Comparison of ENCODE assay signal across 8 cellular contexts in genomic region chr16:89395150-89396142, GRCh38.
A peak's percentile ranks its signal among the peaks of the same experiment; 100 is the strongest.
DNase-seq lines count a peak whose midpoint lies in the region; ATAC-seq and TF ChIP-seq lines count a peak whose summit lies in the region.

No MANE protein-coding gene starts in this region.

- peaks cover 11% of the 10 kb centered on the region for H3F3A ChIP-seq in smooth muscle cell (ENCODE audit: low read depth)

- H3K4me1 ChIP-seq in body of pancreas (peaks cover 46% of the 10 kb centered on the region), smooth muscle cell (ENCODE audit: low read depth) (peaks cover 5% of the 10 kb centered on the region)

- H3K27me3 ChIP-seq in body of pancreas, result no peaks in the 10 kb centered on the region
- H3K27me3 ChIP-seq in smooth muscle cell (ENCODE audit: low read depth), result no peaks in the 10 kb centered on the region

- CTCF ChIA-PET in activated CD8-positive, alpha-beta memory T cell treated with anti-CD3 and anti-CD28 coated beads, Interleukin-2, amount 10 ng/mL, durations not matched to agents 7 days and 5 days (lab: Charles Lee), result interaction anchor here (1.5 kb wide), 1 partner anchor 45 kb away, joined by 3 read pairs; no protein-coding TSS in a partner anchor

- TF ChIP-seq POLR2A in body of pancreas (IDR thresholded peaks at IDR 0.05), result peak in 1 of 3 donors; percentile 20

- no peak overlapping the region for H3K4me3 ChIP-seq in body of pancreas
- no peak overlapping the region for H3K4me3 ChIP-seq in smooth muscle cell

- H3K4me3 Mint-ChIP-seq in activated CD8-positive, alpha-beta memory T cell treated with anti-CD3 and anti-CD28 coated beads, Interleukin-2, amount 10 ng/mL, durations not matched to agents 7 days and 5 days, result no peak overlapping the region

- no peaks in the 10 kb centered on the region for H3K9me3 Mint-ChIP-seq in activated CD8-positive, alpha-beta memory T cell treated with anti-CD3 and anti-CD28 coated beads, Interleukin-2, amount 10 ng/mL, durations not matched to agents 7 days and 5 days (ENCODE audit: low read depth)

- H3K79me2 ChIP-seq in smooth muscle cell (ENCODE audit: low read depth), result peaks cover 93% of the 10 kb centered on the region

- TF ChIP-seq CTCF in 22Rv1 (IDR thresholded peaks at IDR 0.05), result no peak
- TF ChIP-seq CTCF in body of pancreas (IDR thresholded peaks at IDR 0.05), result no peak
- TF ChIP-seq CTCF in smooth muscle cell (IDR thresholded peaks at IDR 0.05; ENCODE audit: borderline replicate concordance, insufficient read depth, poor library complexity, severe bottlenecking), result no peak

- H3K4me2 ChIP-seq in smooth muscle cell, result peak overlapping the region; percentile 74

- intact Hi-C loops in body of pancreas (cut with DNase I), result no loop called here

- H3K27ac Mint-ChIP-seq in activated CD8-positive, alpha-beta memory T cell treated with anti-CD3 and anti-CD28 coated beads, Interleukin-2, amount 10 ng/mL, durations not matched to agents 7 days and 5 days, result no peak overlapping the region

- 38 to 69% methylated on average over 14 to 28 of the region's 28 CpGs for WGBS in body of pancreas, 2 donors
- 57% methylated on average over 28 of the region's 28 CpGs for WGBS in smooth muscle cell (ENCODE audit: low lambda C conversion rate)

- H3K36me3 ChIP-seq in body of pancreas (replicated peaks in 1 of 2; ENCODE audit: insufficient read depth in 1 of 2, low read depth in 2 of 2), result no peaks in the 10 kb centered on the region
- no peaks in the 10 kb centered on the region for H3K36me3 ChIP-seq in smooth muscle cell (ENCODE audit: low read depth)

- peak; percentile 96 for DNase-seq in HPDE6-E6E7 (ENCODE audit: extremely low spot score)
- DNase-seq in body of pancreas, result peak; percentile 94 to 97 (median 96)
- DNase-seq in inferior parietal cortex (ENCODE audit: extremely low spot score), result peak; percentile 75
- DNase-seq in smooth muscle cell (lab: John Stamatoyannopoulos, UW; ENCODE audit: unreplicated experiment), result peak; percentile 37
- no peak for DNase-seq in activated CD8-positive, alpha-beta memory T cell treated with anti-CD3 and anti-CD28 coated beads, Interleukin-2, amount 10 ng/mL, durations not matched to agents 7 days and 5 days

- H3K9ac ChIP-seq in smooth muscle cell (ENCODE audit: low read depth), result no peak overlapping the region

- no peaks in the 10 kb centered on the region for H3K27me3 Mint-ChIP-seq in activated CD8-positive, alpha-beta memory T cell treated with anti-CD3 and anti-CD28 coated beads, Interleukin-2, amount 10 ng/mL, durations not matched to agents 7 days and 5 days

- H4K20me1 ChIP-seq in smooth muscle cell (ENCODE audit: low read depth), result peaks cover 94% of the 10 kb centered on the region

- H2AFZ ChIP-seq in smooth muscle cell (ENCODE audit: low read depth), result no peak overlapping the region

- peaks cover 50% of the 10 kb centered on the region for H3K4me1 Mint-ChIP-seq in activated CD8-positive, alpha-beta memory T cell treated with anti-CD3 and anti-CD28 coated beads, Interleukin-2, amount 10 ng/mL, durations not matched to agents 7 days and 5 days

- ATAC-seq in body of pancreas (peak; percentile 98), HG03135 (IDR thresholded peaks at IDR 0.05; ENCODE audit: unreplicated experiment) (no peak), HG02938 (IDR thresholded peaks at IDR 0.05; ENCODE audit: unreplicated experiment) (no peak)
- no peak for ATAC-seq in activated CD8-positive, alpha-beta memory T cell treated with anti-CD3 and anti-CD28 coated beads, Interleukin-2, amount 10 ng/mL, durations not matched to agents 7 days and 5 days

- H3K9me3 ChIP-seq in body of pancreas (no peaks in the 10 kb centered on the region), smooth muscle cell (replicated peaks; ENCODE audit: low read depth) (no peaks in the 10 kb centered on the region)

- peaks cover 16% of the 10 kb centered on the region for H3K36me3 Mint-ChIP-seq in activated CD8-positive, alpha-beta memory T cell treated with anti-CD3 and anti-CD28 coated beads, Interleukin-2, amount 10 ng/mL, durations not matched to agents 7 days and 5 days

- peak overlapping the region; percentile 1; the same call in 1 of the 2 replicates for H3K27ac ChIP-seq in 22Rv1
- peak overlapping the region; percentile 46 to 79 (median 76) for H3K27ac ChIP-seq in body of pancreas
- H3K27ac ChIP-seq in smooth muscle cell (ENCODE audit: low read depth), result peak overlapping the region; percentile 61

Comparison
In these comparisons a context has a peak if more than half of its experiments do, and no peak if none do; other contexts are left out.
1. H3K27ac ChIP-seq: peak in every context shown above with its lines; median percentile 76 in body of pancreas; 61 in smooth muscle cell; 1 in 22Rv1.